9 cellular contexts compared by ENCODE assay signal in the genomic region with DNA sequence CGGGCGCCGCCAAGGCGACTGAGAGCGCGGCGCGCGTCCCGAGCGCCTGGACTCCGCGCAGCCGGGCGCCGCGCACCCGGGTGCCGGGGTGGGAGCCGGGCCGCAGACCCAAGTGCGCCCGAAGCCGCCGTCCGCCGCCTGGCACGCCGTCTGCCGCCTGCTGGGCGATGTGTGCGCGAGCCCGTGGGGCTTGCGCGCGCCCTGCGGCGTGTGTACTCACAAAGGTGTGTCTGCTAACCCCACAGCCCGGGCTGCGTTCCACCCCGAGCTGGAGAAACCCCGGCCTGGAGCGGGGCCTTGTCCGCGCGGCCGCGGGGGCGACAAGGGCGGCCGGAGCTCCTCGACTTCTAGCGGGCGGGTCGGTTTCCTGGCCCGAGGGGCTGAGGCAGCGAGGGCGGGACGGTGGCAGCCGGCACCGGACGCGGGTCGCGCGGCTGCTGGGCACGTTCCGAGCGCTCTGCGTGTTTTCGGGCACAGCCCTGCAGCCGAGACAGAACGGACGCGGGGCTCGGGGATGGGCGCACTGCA. TPM values are rescaled to one million over a fixed set of nuclear protein-coding genes. Genes with fewer than 3 reads are reported as not detected.
DNase-seq lines count a peak whose midpoint lies in the region; ATAC-seq, FAIRE-seq and TF ChIP-seq lines count a peak whose summit lies in the region.
"Had no signal": no experiment of that assay in that cellular context is flagged by ENCODE, and none has a peak within 500 bp of the region (broad histone marks: within the 10 kb centered on the region; RNA-seq: fewer than 3 reads in every experiment).

No MANE protein-coding gene starts in this region.

- intact Hi-C loops in kidney (cut with DNase I): no loop called here

- no peaks in the 10 kb centered on the region for H3K36me3 ChIP-seq in kidney (ENCODE audit: control insufficient read depth in 1 of 2, insufficient read depth in 2 of 2, low read length in 2 of 2)

- peak overlapping the region; percentile 76 to 86 for H3K4me3 ChIP-seq in kidney (ENCODE audit: low read length in 2 of 2)

- peak overlapping the region; percentile 62 to 88 for H3K9ac ChIP-seq in kidney (ENCODE audit: low read length in 2 of 2)

- FAIRE-seq in kidney (lab: Jason Lieb, UNC): no peak
- FAIRE-seq: G401.6 had no signal

- H3K27ac ChIP-seq in kidney (ENCODE audit: low read depth in 2 of 2, low read length in 2 of 2): peak overlapping the region; percentile 95 to 97

- peaks cover 3 to 9% of the 10 kb centered on the region in 2 donors for H3K4me1 ChIP-seq in kidney (ENCODE audit: control insufficient read depth in 1 of 2, insufficient read depth in 1 of 2, low read depth in 1 of 2, low read length in 2 of 2)

- no peaks in the 10 kb centered on the region for H3K9me3 ChIP-seq in kidney (ENCODE audit: control insufficient read depth in 1 of 2, low read length in 2 of 2)

- TF ChIP-seq CTCF in kidney (IDR thresholded peaks at IDR 0.05; ENCODE audit: borderline replicate concordance, extremely low read depth, insufficient read depth): no peak

- peak; percentile 59 for DNase-seq in NCI-H1436 (lab: John Stamatoyannopoulos, UW)
- no peak for DNase-seq in NCI-H1436 treated with DMSO at 0.1 percent for 48 hours (lab: John Stamatoyannopoulos, UW)
- DNase-seq in NCI-H1105 (lab: John Stamatoyannopoulos, UW): peak; percentile 47
- peak; percentile 38 for DNase-seq in cerebellar cortex (ENCODE audit: low spot score)
- DNase-seq in kidney: peak; percentile 92
- DNase-seq in stimulated activated CD4-positive, alpha-beta T cell treated with anti-CD3 and anti-CD28 coated beads, Interleukin-1b, Interleukin-23, amount 100 ng/mL, for 1 hour (ENCODE audit: low read depth in 2 of 2): peak; percentile 43 to 49

- ATAC-seq in HG02588 (IDR thresholded peaks at IDR 0.05; ENCODE audit: unreplicated experiment): peak; percentile 33
- peak; percentile 30 to 36 for ATAC-seq in activated CD4-positive, CD25-positive, alpha-beta regulatory T cell treated with anti-CD3 and anti-CD28 coated beads, Interleukin-2, amount 50 U/mL, for 24 hours

RNA-seq across cellular contexts. Expression of a gene that starts 1.1 kb away (rescaled TPM):
- total RNA-seq in kidney: 20.3 TPM
- 2.9 TPM for polyA plus RNA-seq in kidney (ENCODE audit: insufficient read depth, low read depth, low replicate concordance)
